Comparison of ENCODE assay signal across 13 cellular contexts in the genomic region with DNA sequence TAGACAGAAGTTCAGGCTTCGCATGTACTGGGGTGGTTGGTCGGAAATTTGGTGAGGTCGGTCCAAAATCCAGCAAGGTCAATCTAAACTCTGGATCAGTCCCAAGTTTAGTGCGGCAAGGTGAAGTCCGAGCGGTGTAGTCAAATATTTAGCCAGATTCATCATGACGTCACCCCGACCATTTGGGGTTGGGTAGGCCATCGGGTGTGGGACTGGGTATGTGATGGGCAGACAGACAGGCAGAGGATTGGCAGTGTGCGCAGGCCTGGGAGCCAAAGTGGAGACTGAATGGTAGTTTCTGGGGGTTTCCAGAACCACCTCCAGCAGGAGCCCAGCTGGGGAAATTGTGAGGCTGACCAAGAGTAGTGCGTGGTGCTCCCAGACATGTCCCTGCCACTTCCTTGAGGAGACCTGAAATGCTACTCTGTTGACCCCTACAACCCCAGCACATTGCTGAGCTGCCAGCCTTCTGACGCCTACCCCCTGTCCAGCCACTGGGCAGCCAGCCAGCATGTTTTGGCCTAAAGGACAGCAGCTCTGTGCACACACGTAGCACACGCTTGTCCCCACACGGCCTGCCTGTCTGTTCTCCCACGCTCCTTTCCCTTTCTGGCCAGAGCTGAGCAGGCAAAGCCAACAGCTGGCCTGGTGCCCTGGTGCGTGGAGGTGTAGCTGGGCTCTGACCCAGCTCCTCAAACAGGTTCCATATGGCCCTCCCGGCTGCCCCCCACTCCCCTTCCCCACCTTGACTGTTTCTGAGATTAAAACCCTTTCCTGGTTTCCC. TPM values are rescaled to one million over a fixed set of nuclear protein-coding genes. Genes with fewer than 3 reads are reported as not detected.
DNase-seq lines count a peak whose midpoint lies in the region; ATAC-seq, FAIRE-seq and TF ChIP-seq lines count a peak whose summit lies in the region.
"Had no signal": no experiment of that assay in that cellular context is flagged by ENCODE, and none has a peak within 500 bp of the region (broad histone marks: within the 10 kb centered on the region; RNA-seq: fewer than 3 reads in every experiment).

No MANE protein-coding gene starts in this region.

- H2AFZ ChIP-seq in GM23338 = no peak overlapping the region

- no peak overlapping the region for H3K27ac Mint-ChIP-seq in activated CD8-positive, alpha-beta T cell treated with anti-CD3 and anti-CD28 coated beads, Interleukin-2, amount 10 ng/mL, durations not matched to agents 7 days and 5 days
- H3K27ac Mint-ChIP-seq in GM23338 = no peak overlapping the region
- H3K27ac Mint-ChIP-seq: memory B cell; stimulated activated naive CD8-positive, alpha-beta T cell treated with anti-CD3 and anti-CD28 coated beads, Interleukin-15, Interleukin-2, amounts not matched to agents 100 ng/mL and 50 ng/mL, for 24 hours; T-helper 1 cell treated with Interleukin-12 subunit alpha and Interleukin-12 subunit beta and Interleukin-4 antibody, amounts not matched to agents 30 μg/mL and 1 μg/mL, for 36 hours had no signal

- H3F3A ChIP-seq in GM23338 (replicated peaks; ENCODE audit: low read depth) = no peaks in the 10 kb centered on the region

- no peak overlapping the region for H3K4me3 Mint-ChIP-seq in activated CD8-positive, alpha-beta T cell treated with anti-CD3 and anti-CD28 coated beads, Interleukin-2, amount 10 ng/mL, durations not matched to agents 7 days and 5 days
- H3K4me3 Mint-ChIP-seq in GM23338 = no peak overlapping the region
- H3K4me3 Mint-ChIP-seq: memory B cell; stimulated activated naive CD8-positive, alpha-beta T cell treated with anti-CD3 and anti-CD28 coated beads, Interleukin-15, Interleukin-2, amounts not matched to agents 100 ng/mL and 50 ng/mL, for 24 hours; T-helper 1 cell treated with Interleukin-12 subunit alpha and Interleukin-12 subunit beta and Interleukin-4 antibody, amounts not matched to agents 30 μg/mL and 1 μg/mL, for 36 hours had no signal

- H3K4me1 Mint-ChIP-seq in activated CD8-positive, alpha-beta T cell treated with anti-CD3 and anti-CD28 coated beads, Interleukin-2, amount 10 ng/mL, durations not matched to agents 7 days and 5 days (ENCODE audit: low read depth) = no peaks in the 10 kb centered on the region
- H3K4me1 Mint-ChIP-seq in GM23338 = peaks cover 10% of the 10 kb centered on the region; the same call in 2 of the 3 replicates
- H3K4me1 Mint-ChIP-seq: memory B cell had no signal

- H3K36me3 Mint-ChIP-seq in activated CD8-positive, alpha-beta T cell treated with anti-CD3 and anti-CD28 coated beads, Interleukin-2, amount 10 ng/mL, durations not matched to agents 7 days and 5 days (ENCODE audit: low read depth) = no peaks in the 10 kb centered on the region
- H3K36me3 Mint-ChIP-seq in GM23338 (ENCODE audit: low read depth) = no peaks in the 10 kb centered on the region
- H3K36me3 Mint-ChIP-seq: memory B cell had no signal

- peak; percentile 68 to 91 (median 78) for ATAC-seq in heart right ventricle
- ATAC-seq in pancreas = peak; percentile 80 to 87 (median 81)
- ATAC-seq in activated CD8-positive, alpha-beta T cell treated with anti-CD3 and anti-CD28 coated beads, Interleukin-2, amount 10 ng/mL, durations not matched to agents 7 days and 5 days = no peak
- ATAC-seq in GM19328 (IDR thresholded peaks at IDR 0.05; ENCODE audit: unreplicated experiment) = no peak
- ATAC-seq in GM23338 = no peak

- in situ Hi-C loops in astrocyte of the spinal cord (cut with HindIII; ENCODE audit: low sequenced_read_pairs) = no loop called here

- 0 out of 2 replicates have a peak, but pooled peaks cover 4% of the 10 kb centered on the region for H3K9me2 ChIP-seq in GM23338 (ENCODE audit: insufficient read depth)

- H3K9me3 Mint-ChIP-seq in activated CD8-positive, alpha-beta T cell treated with anti-CD3 and anti-CD28 coated beads, Interleukin-2, amount 10 ng/mL, durations not matched to agents 7 days and 5 days (ENCODE audit: insufficient read depth) = no peaks in the 10 kb centered on the region
- H3K9me3 Mint-ChIP-seq in GM23338 = no peaks in the 10 kb centered on the region
- H3K9me3 Mint-ChIP-seq: memory B cell; stimulated activated naive CD8-positive, alpha-beta T cell treated with anti-CD3 and anti-CD28 coated beads, Interleukin-15, Interleukin-2, amounts not matched to agents 100 ng/mL and 50 ng/mL, for 24 hours; T-helper 1 cell treated with Interleukin-12 subunit alpha and Interleukin-12 subunit beta and Interleukin-4 antibody, amounts not matched to agents 30 μg/mL and 1 μg/mL, for 36 hours had no signal

- peaks cover 17% of the 10 kb centered on the region for H3K27me3 Mint-ChIP-seq in activated CD8-positive, alpha-beta T cell treated with anti-CD3 and anti-CD28 coated beads, Interleukin-2, amount 10 ng/mL, durations not matched to agents 7 days and 5 days (ENCODE audit: low read depth)
- peaks cover 12% of the 10 kb centered on the region for H3K27me3 Mint-ChIP-seq in GM23338 (ENCODE audit: insufficient read depth, low read depth, poor library complexity)

- WGBS in heart right ventricle, 2 donors = 60 to 64% methylated on average over 18 of the region's 18 CpGs
- WGBS in pancreas, 2 donors = 13 to 16% methylated on average over 18 of the region's 18 CpGs

- CTCF ChIA-PET in activated CD8-positive, alpha-beta T cell treated with anti-CD3 and anti-CD28 coated beads, Interleukin-2, amount 10 ng/mL, durations not matched to agents 7 days and 5 days (lab: Charles Lee) = interaction anchor here (0.8 to 1.2 kb wide), 2 partner anchors 30 to 171 kb away, joined by 3 read pairs; no protein-coding TSS in a partner anchor

- POLR2A ChIA-PET in activated CD8-positive, alpha-beta T cell treated with anti-CD3 and anti-CD28 coated beads, Interleukin-2, amount 10 ng/mL, durations not matched to agents 7 days and 5 days (lab: Charles Lee) = no interaction called here

- H3K27me3 ChIP-seq in BE2C (no peaks in the 10 kb centered on the region), heart right ventricle (peaks cover 0 to 6% (median 0%) of the 10 kb centered on the region in 7 donors), pancreas (no peaks in the 10 kb centered on the region), GM23338 (ENCODE audit: insufficient read depth) (no peaks in the 10 kb centered on the region)

- TF ChIP-seq CTCF in BE2C (IDR thresholded peaks at IDR 0.05; ENCODE audit: low read depth, low read length) = no peak
- no peak for TF ChIP-seq CTCF in astrocyte of the spinal cord (IDR thresholded peaks at IDR 0.05; ENCODE audit: low read depth, low read length)
- TF ChIP-seq CTCF in heart right ventricle (IDR thresholded peaks at IDR 0.05) = no peak
- no peak for TF ChIP-seq CTCF in pancreas (IDR thresholded peaks at IDR 0.05)
- TF ChIP-seq CTCF in GM23338 (conservative IDR thresholded peaks at IDR 0.05; ENCODE audit: low read depth in 2 of 2) = no peak

- intact Hi-C loops in heart right ventricle (cut with DNase I) = no loop called here
- intact Hi-C loops in pancreas (cut with DNase I) = no loop called here

- H3K79me2 ChIP-seq in GM23338 (replicated peaks; ENCODE audit: insufficient read depth) = no peaks in the 10 kb centered on the region

- H3K9me3 ChIP-seq in BE2C (no peaks in the 10 kb centered on the region), heart right ventricle (no peaks in the 10 kb centered on the region), pancreas (no peaks in the 10 kb centered on the region)

- peak; percentile 20 for DNase-seq in BE2C
- peak; percentile 8 for DNase-seq in astrocyte of the spinal cord (ENCODE audit: low read depth, low spot score)
- DNase-seq in heart right ventricle = peak; percentile 68 to 76
- peak; percentile 88 to 98 (median 94) for DNase-seq in pancreas
- DNase-seq in NCI-H146 treated with DMSO at 0.1 percent for 48 hours (lab: John Stamatoyannopoulos, UW; ENCODE audit: unreplicated experiment) = no peak
- no peak for DNase-seq in activated CD8-positive, alpha-beta T cell treated with anti-CD3 and anti-CD28 coated beads, Interleukin-2, amount 10 ng/mL, durations not matched to agents 7 days and 5 days
- no peak for DNase-seq in GM23338 (ENCODE audit: low spot score)
- DNase-seq: foreskin melanocyte had no signal

- no peak overlapping the region for H3K4me3 ChIP-seq in BE2C (ENCODE audit: low read depth, low read length)
- H3K4me3 ChIP-seq in astrocyte of the spinal cord (ENCODE audit: low read depth, low read length) = no peak overlapping the region
- H3K4me3 ChIP-seq in heart right ventricle = no peak overlapping the region
- no peak overlapping the region for H3K4me3 ChIP-seq in pancreas
- H3K4me3 ChIP-seq in GM23338 = no peak overlapping the region

- peak overlapping the region in 8 of 10 donors; percentile 26 to 66 (median 44) for H3K27ac ChIP-seq in heart right ventricle
- H3K27ac ChIP-seq in pancreas = peak overlapping the region; percentile 71 to 86 (median 76)
- no peak overlapping the region for H3K27ac ChIP-seq in GM23338 (ENCODE audit: low read depth)

- H3K4me1 ChIP-seq in BE2C (no peaks in the 10 kb centered on the region), heart right ventricle (peaks cover 9 to 39% (median 22%) of the 10 kb centered on the region in 9 donors), pancreas (peaks cover 17 to 37% (median 34%) of the 10 kb centered on the region in 3 donors), GM23338 (ENCODE audit: insufficient read depth) (no peaks in the 10 kb centered on the region)

- no peaks in the 10 kb centered on the region for H4K20me1 ChIP-seq in GM23338 (replicated peaks; ENCODE audit: insufficient read depth)

- no peak for FAIRE-seq in pancreas (lab: Jason Lieb, UNC)
- FAIRE-seq: G401.6 had no signal

- H3K4me2 ChIP-seq in GM23338 = no peak overlapping the region

- no peaks in the 10 kb centered on the region for H3K36me3 ChIP-seq in BE2C
- H3K36me3 ChIP-seq in heart right ventricle = no peaks in the 10 kb centered on the region
- H3K36me3 ChIP-seq in pancreas = no peaks in the 10 kb centered on the region
- no peaks in the 10 kb centered on the region for H3K36me3 ChIP-seq in GM23338 (ENCODE audit: insufficient read depth)

RNA-seq across cellular contexts. Expression of gene FAM241B, which starts 55.9 kb away (rescaled TPM):
- 23.3 TPM for polyA plus RNA-seq in BE2C (2012; ENCODE audit: insufficient read depth, insufficient read length, low read depth)
- total RNA-seq in heart right ventricle (1 to 10 TPM; 1.4 to 9.0 (median 5.2) TPM), pancreas (1 to 10 TPM; 2.7 to 5.8 (median 4.4) TPM)
- polyA plus RNA-seq in heart right ventricle (1 to 10 TPM; 2.8 to 3.7 TPM), pancreas (1 to 10 TPM; 7.5 to 8.4 TPM), GM23338 (2016; fragmentation: Nextera tagmentation; extraction: Ambion mirVana) (28.3 and 30.6 TPM in 2 replicates)
- 1 to 10 TPM; 5.4 to 6.1 TPM for total RNA-seq in activated CD8-positive, alpha-beta T cell treated with anti-CD3 and anti-CD28 coated beads, Interleukin-2, amount 10 ng/mL, durations not matched to agents 7 days and 5 days
- total RNA-seq in GM23338 (2014; rRNA removed; shearing (Covaris generic)) = 6.7 and 8.7 TPM in 2 replicates

Comparison
In these comparisons a context has a peak if more than half of its experiments do, and no peak if none do; other contexts are left out.
1. DNase-seq: peak in BE2C (single experiment), astrocyte of the spinal cord (single experiment), heart right ventricle (2 of 2) and pancreas (6 of 6); none in NCI-H146 treated with DMSO at 0.1 percent for 48 hours (single experiment), activated CD8-positive, alpha-beta T cell treated with anti-CD3 and anti-CD28 coated beads, Interleukin-2, amount 10 ng/mL, durations not matched to agents 7 days and 5 days (single experiment) and GM23338 (single experiment).
2. ATAC-seq: peak in heart right ventricle (8 of 8) and pancreas (4 of 4); none in activated CD8-positive, alpha-beta T cell treated with anti-CD3 and anti-CD28 coated beads, Interleukin-2, amount 10 ng/mL, durations not matched to agents 7 days and 5 days (single experiment), GM19328 (single experiment) and GM23338 (single experiment).